In the genomic region with DNA sequence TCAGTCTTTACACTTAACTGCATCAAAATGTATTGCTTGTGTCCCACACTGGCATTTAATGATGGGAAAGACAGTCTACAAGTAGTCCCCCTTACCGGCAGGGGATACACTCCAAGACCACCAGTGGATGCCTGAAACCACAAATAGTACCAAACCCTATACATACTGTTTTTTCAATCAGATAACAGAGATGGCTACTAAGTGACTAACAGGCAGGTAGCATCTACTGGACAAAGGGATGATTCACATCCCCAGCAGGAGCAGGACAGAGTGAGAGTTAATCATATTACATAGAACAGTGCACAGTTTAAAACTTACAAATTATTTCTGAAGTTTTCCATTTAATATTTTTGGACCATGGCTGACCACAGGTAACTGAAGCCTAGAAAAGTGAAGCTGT, we compare ENCODE assay signal across 23 cellular contexts. TPM values are rescaled to one million over a fixed set of nuclear protein-coding genes. Genes with fewer than 3 reads are reported as not detected.
DNase-seq lines count a peak whose midpoint lies in the region; ATAC-seq and TF ChIP-seq lines count a peak whose summit lies in the region.
"Had no signal": no experiment of that assay in that cellular context is flagged by ENCODE, and none has a peak within 500 bp of the region (broad histone marks: within the 10 kb centered on the region; RNA-seq: fewer than 3 reads in every experiment).

No MANE protein-coding gene starts in this region.

- no peak overlapping the region for H3K4me2 ChIP-seq in GM23248 (ENCODE audit: unreplicated experiment)

- POLR2A ChIA-PET in activated CD8-positive, alpha-beta T cell treated with anti-CD3 and anti-CD28 coated beads for 36 hours (lab: Charles Lee), result interaction anchor here (0.6 to 3.3 kb wide), 2 partner anchors 11 to 14 kb away, joined by 3 to 16 read pairs; no protein-coding TSS in a partner anchor

- no peaks in the 10 kb centered on the region for H4K20me1 ChIP-seq in GM23248 (ENCODE audit: insufficient read depth)

- H2AFZ ChIP-seq in GM23248, result no peak overlapping the region

- no peak overlapping the region for H3K9ac ChIP-seq in GM23248

- peak; percentile 59 for DNase-seq in A172 (ENCODE audit: low spot score)
- peak; percentile 38 for DNase-seq in GM23248
- no peak for DNase-seq in activated CD8-positive, alpha-beta T cell treated with anti-CD3 and anti-CD28 coated beads for 36 hours
- no peak for DNase-seq in COR-L47 (lab: John Stamatoyannopoulos, UW)
- no peak for DNase-seq in tibial nerve (ENCODE audit: low spot score in 2 of 2)
- no peak for DNase-seq in glutamatergic neuron
- DNase-seq: activated CD4-positive, CD25-positive, alpha-beta regulatory T cell treated with anti-CD3 and anti-CD28 coated beads, Interleukin-2, amount 50 U/mL, for 72 hours; activated naive CD8-positive, alpha-beta T cell treated with anti-CD3 and anti-CD28 coated beads, Interleukin-2, amount 10 ng/mL, durations not matched to agents 7 days and 5 days; activated T-cell treated with anti-CD3 and anti-CD28 coated beads, Interleukin-2, amount 50 U/mL, for 72 hours; effector memory CD4-positive, alpha-beta T cell; GDM1; HCEC 1CT; mesendoderm; naive B cell; NCI-H146; NCI-H69; right cardiac atrium; Right ventricle myocardium superior; stimulated activated CD4-positive, alpha-beta T cell treated with anti-CD3 and anti-CD28 coated beads, Interleukin-15, amount 100 ng/mL, for 24 hours had no signal

- H3K9me2 ChIP-seq in GM23248 (ENCODE audit: insufficient read depth), result no peaks in the 10 kb centered on the region

- in situ Hi-C loops in GM23248 (cut with MboI), result no loop called here

- intact Hi-C loops in activated CD8-positive, alpha-beta T cell treated with anti-CD3 and anti-CD28 coated beads for 36 hours (cut with micrococcal nuclease), result no loop called here

- 97 to 100% methylated on average over 1 of the region's 1 CpG for WGBS in GM23248 (ENCODE audit: low coverage in 1 of 2, low lambda C conversion rate in 2 of 2, missing lambda C conversion rate in 2 of 2), 2 experiments
- WGBS in tibial nerve, 2 donors, result 100% methylated on average over 1 of the region's 1 CpG

- TF ChIP-seq EP300 in tibial nerve (IDR thresholded peaks at IDR 0.05), result no peak

- H3K4me1 Mint-ChIP-seq in activated CD8-positive, alpha-beta T cell treated with anti-CD3 and anti-CD28 coated beads for 36 hours (ENCODE audit: low read depth), result peaks cover 77% of the 10 kb centered on the region
- peaks cover 2% of the 10 kb centered on the region for H3K4me1 Mint-ChIP-seq in glutamatergic neuron (ENCODE audit: low read depth, unreplicated experiment)

- peaks cover 36% of the 10 kb centered on the region for H3K9me3 Mint-ChIP-seq in activated CD8-positive, alpha-beta T cell treated with anti-CD3 and anti-CD28 coated beads for 36 hours
- H3K9me3 Mint-ChIP-seq in glutamatergic neuron (ENCODE audit: unreplicated experiment), result peaks cover 31% of the 10 kb centered on the region

- peak overlapping the region; percentile 60 for H3K27ac Mint-ChIP-seq in activated CD8-positive, alpha-beta T cell treated with anti-CD3 and anti-CD28 coated beads for 36 hours
- no peak overlapping the region for H3K27ac Mint-ChIP-seq in glutamatergic neuron (ENCODE audit: unreplicated experiment)
- H3K27ac Mint-ChIP-seq: activated naive CD8-positive, alpha-beta T cell treated with anti-CD3 and anti-CD28 coated beads, Interleukin-2, amount 10 ng/mL, durations not matched to agents 7 days and 5 days; brain had no signal

- H3K27me3 ChIP-seq in GM23248 (replicated peaks; ENCODE audit: insufficient read depth) (no peaks in the 10 kb centered on the region), tibial nerve (no peaks in the 10 kb centered on the region)

- H3K4me3 ChIP-seq in GM23248 (no peak overlapping the region), tibial nerve (no peak overlapping the region)
- H3K4me3 ChIP-seq: K562 had no signal

- no peak for TF ChIP-seq CTCF in activated CD8-positive, alpha-beta T cell treated with anti-CD3 and anti-CD28 coated beads for 36 hours (IDR thresholded peaks at IDR 0.05)
- no peak for TF ChIP-seq CTCF in tibial nerve (IDR thresholded peaks at IDR 0.05)
- no peak for TF ChIP-seq CTCF in glutamatergic neuron (IDR thresholded peaks at IDR 0.05; ENCODE audit: partially characterized antibody, unreplicated experiment)

- CTCF ChIA-PET in activated CD8-positive, alpha-beta T cell treated with anti-CD3 and anti-CD28 coated beads for 36 hours (lab: Charles Lee), result interaction anchor here (1.3 kb wide), 1 partner anchor 30 kb away, joined by 4 read pairs; no protein-coding TSS in a partner anchor

- no peak for TF ChIP-seq POLR2A in tibial nerve (IDR thresholded peaks at IDR 0.05)

- peaks cover 95% of the 10 kb centered on the region for H3K79me2 ChIP-seq in GM23248 (ENCODE audit: insufficient read depth)

- H3K27ac ChIP-seq in GM23248 (no peak overlapping the region), tibial nerve (no peak overlapping the region)

- peaks cover 87% of the 10 kb centered on the region for H3K36me3 Mint-ChIP-seq in activated CD8-positive, alpha-beta T cell treated with anti-CD3 and anti-CD28 coated beads for 36 hours (ENCODE audit: low read depth)
- H3K36me3 Mint-ChIP-seq in glutamatergic neuron (ENCODE audit: unreplicated experiment), result peaks cover 33% of the 10 kb centered on the region

- no peaks in the 10 kb centered on the region for H3K27me3 Mint-ChIP-seq in activated CD8-positive, alpha-beta T cell treated with anti-CD3 and anti-CD28 coated beads for 36 hours
- peaks cover 8% of the 10 kb centered on the region for H3K27me3 Mint-ChIP-seq in glutamatergic neuron (ENCODE audit: unreplicated experiment)
- H3K27me3 Mint-ChIP-seq: activated naive CD8-positive, alpha-beta T cell treated with anti-CD3 and anti-CD28 coated beads, Interleukin-2, amount 10 ng/mL, durations not matched to agents 7 days and 5 days; brain; naive B cell had no signal

- no peak for ATAC-seq in activated CD8-positive, alpha-beta T cell treated with anti-CD3 and anti-CD28 coated beads for 36 hours
- peak; percentile 31 for ATAC-seq in esophagus mucosa
- ATAC-seq: K562, right cardiac atrium had no signal

- H3K9me3 ChIP-seq in GM23248 (ENCODE audit: low read depth) (no peaks in the 10 kb centered on the region), tibial nerve (peaks cover 0 to 31% (median 0%) of the 10 kb centered on the region in 4 donors)

- no peak overlapping the region for H3K4me3 Mint-ChIP-seq in activated CD8-positive, alpha-beta T cell treated with anti-CD3 and anti-CD28 coated beads for 36 hours
- H3K4me3 Mint-ChIP-seq in glutamatergic neuron (ENCODE audit: unreplicated experiment), result no peak overlapping the region
- H3K4me3 Mint-ChIP-seq: activated naive CD8-positive, alpha-beta T cell treated with anti-CD3 and anti-CD28 coated beads, Interleukin-2, amount 10 ng/mL, durations not matched to agents 7 days and 5 days; activated T-cell treated with anti-CD3 and anti-CD28 coated beads, Interleukin-2, amount 50 U/mL, for 72 hours; brain; CD14-positive monocyte had no signal

- H3K36me3 ChIP-seq in GM23248 (ENCODE audit: low read depth) (no peaks in the 10 kb centered on the region; the same call in 1 of the 2 replicates), tibial nerve (peaks cover 0 to 39% (median 0%) of the 10 kb centered on the region in 3 donors)

- H3F3A ChIP-seq in GM23248 (ENCODE audit: insufficient read depth), result peaks cover 35% of the 10 kb centered on the region

- no peaks in the 10 kb centered on the region; the same call in 1 of the 2 replicates for H3K4me1 ChIP-seq in GM23248 (ENCODE audit: insufficient read depth)
- peaks cover 0 to 14% (median 8%) of the 10 kb centered on the region in 4 donors for H3K4me1 ChIP-seq in tibial nerve

RNA-seq across cellular contexts. Expression of a gene that starts 13.2 kb away (rescaled TPM):
- total RNA-seq in A172 (2014; rRNA removed; shearing (Covaris generic)), result 22.8 and 26.0 TPM in 2 replicates
- 52.7 and 61.7 TPM in 2 replicates for total RNA-seq in GM23248 (2014; rRNA removed; shearing (Covaris generic))
- 68.1 and 76.9 TPM in 2 replicates for polyA plus RNA-seq in GM23248 (2016; fragmentation: Nextera tagmentation; extraction: Ambion mirVana)
- 10 to 100 TPM; 67.0 to 67.2 TPM for total RNA-seq in activated CD8-positive, alpha-beta T cell treated with anti-CD3 and anti-CD28 coated beads for 36 hours
- total RNA-seq in esophagus mucosa, result 8.1 TPM
- total RNA-seq in tibial nerve, result 10 to 100 TPM; 36.0 to 52.7 (median 42.5) TPM
- total RNA-seq in glutamatergic neuron (ENCODE audit: unreplicated experiment), result 4.3 TPM

RNA-seq across cellular contexts. Expression of a gene that starts 54.1 kb away (rescaled TPM):
- 47.0 TPM in 2 replicates for total RNA-seq in A172 (2014; rRNA removed; shearing (Covaris generic))
- total RNA-seq in GM23248 (2014; rRNA removed; shearing (Covaris generic)), result 28.4 and 93.0 TPM in 2 replicates
- 18.2 and 28.6 TPM in 2 replicates for polyA plus RNA-seq in GM23248 (2016; fragmentation: Nextera tagmentation; extraction: Ambion mirVana)
- 10 to 100 TPM; 63.0 to 65.1 TPM for total RNA-seq in activated CD8-positive, alpha-beta T cell treated with anti-CD3 and anti-CD28 coated beads for 36 hours
- total RNA-seq in esophagus mucosa, result 26.3 TPM
- total RNA-seq in tibial nerve, result 100 to 1,000 TPM; 111 to 142 (median 133) TPM
- total RNA-seq in glutamatergic neuron (ENCODE audit: unreplicated experiment), result 168 TPM

Comparison
In these comparisons a context has a peak if more than half of its experiments do, and no peak if none do; other contexts are left out.
1. DNase-seq: peak in A172 (single experiment) and GM23248 (single experiment); none in activated CD8-positive, alpha-beta T cell treated with anti-CD3 and anti-CD28 coated beads for 36 hours (single experiment), COR-L47 (single experiment), tibial nerve (0 of 2) and glutamatergic neuron (single experiment).